In genomic region chr4:86934772-86935498, GRCh38 we compare ENCODE assay signal across 8 cellular contexts. TPM values are rescaled to one million over a fixed set of nuclear protein-coding genes. Genes with fewer than 3 reads are reported as not detected.
DNase-seq lines count a peak whose midpoint lies in the region; FAIRE-seq and TF ChIP-seq lines count a peak whose summit lies in the region.

Gene AFF1, plus strand, starts transcription at chr4:86935011. Its CDS starts 13,523 bp downstream, at chr4:86948534.

- H3K9ac ChIP-seq in neural cell (ENCODE audit: low read length) (peak within 1 kb of the TSS; percentile 35), stomach smooth muscle (ENCODE audit: low read length in 2 of 2) (peak within 1 kb of the TSS; percentile 93 to 95)

- H3K27ac ChIP-seq in neural cell (ENCODE audit: low read length), result no peak within 1 kb of the TSS
- H3K27ac ChIP-seq in stomach smooth muscle (ENCODE audit: low read length), result peak within 1 kb of the TSS; percentile 92

- peak; percentile 49 for TF ChIP-seq CTCF in fibroblast of the aortic adventitia (IDR thresholded peaks at IDR 0.05; ENCODE audit: insufficient read depth, low read length)
- peak; percentile 49 for TF ChIP-seq CTCF in neural cell (IDR thresholded peaks at IDR 0.05; ENCODE audit: poor library complexity, severe bottlenecking)

- H4K20me1 ChIP-seq in neural cell (ENCODE audit: insufficient read depth), result no peaks in the 10 kb centered on the region

- no peak for TF ChIP-seq EP300 in neural cell (conservative IDR thresholded peaks at IDR 0.05; ENCODE audit: poor library complexity, severe bottlenecking)

- H3F3A ChIP-seq in neural cell (ENCODE audit: insufficient read depth, low read length, poor library complexity, severe bottlenecking), result peaks cover 5% of the 10 kb centered on the region

- DNase-seq in ELF-1 (ENCODE audit: low read depth, low spot score), result peak; percentile 89
- DNase-seq in H54 (ENCODE audit: insufficient read length, low spot score), result peak; percentile 51
- DNase-seq in LoVo (ENCODE audit: low spot score), result peak; percentile 93
- DNase-seq in activated T-helper 9 cell treated with anti-CD3 and anti-CD28 coated beads, Interleukin-2, amount 50 U/mL, for 16 hours (ENCODE audit: low read depth), result peak; percentile 82
- peak; percentile 81 for DNase-seq in fibroblast of the aortic adventitia (ENCODE audit: low read depth)

- peak; percentile 11 for FAIRE-seq in H54 (lab: Jason Lieb, UNC)

- TF ChIP-seq POLR2A in H54 (IDR thresholded peaks at IDR 0.05; ENCODE audit: low read depth, low read length) (peak; percentile 90), Raji (IDR thresholded peaks at IDR 0.05; ENCODE audit: insufficient read depth, low read depth, low read length) (peak; percentile 40; the same call in 1 of the 2 replicates)

- peak within 1 kb of the TSS; percentile 45 for H3K4me2 ChIP-seq in neural cell (ENCODE audit: low read length)

- H3K4me1 ChIP-seq in stomach smooth muscle (ENCODE audit: control insufficient read depth, insufficient read depth, low read length), result peaks cover 3% of the 10 kb centered on the region

- H3K9me2 ChIP-seq in neural cell (ENCODE audit: insufficient read depth, low read length), result no peaks in the 10 kb centered on the region

- H3K27me3 ChIP-seq in neural cell (ENCODE audit: insufficient read depth, low read depth, low read length) (peaks cover 32% of the 10 kb centered on the region), stomach smooth muscle (ENCODE audit: control insufficient read depth in 1 of 2, insufficient read depth in 2 of 2, low read length in 2 of 2) (no peaks in the 10 kb centered on the region)

- peak; percentile 31 for TF ChIP-seq RAD21 in neural cell (conservative IDR thresholded peaks at IDR 0.05)

- H3K4me3 ChIP-seq in fibroblast of the aortic adventitia (ENCODE audit: low read depth, low read length), result peak within 1 kb of the TSS; percentile 93
- H3K4me3 ChIP-seq in neural cell (ENCODE audit: low read length), result peak within 1 kb of the TSS; percentile 87
- peak within 1 kb of the TSS; percentile 76 to 91 for H3K4me3 ChIP-seq in stomach smooth muscle (ENCODE audit: low read length in 2 of 2)

- no peaks in the 10 kb centered on the region for H3K9me3 ChIP-seq in neural cell (ENCODE audit: low read length)
- no peaks in the 10 kb centered on the region for H3K9me3 ChIP-seq in stomach smooth muscle (ENCODE audit: control insufficient read depth in 2 of 2, low read length in 2 of 2)

- H3K79me2 ChIP-seq in neural cell (replicated peaks; ENCODE audit: insufficient read depth, low read length), result no peaks in the 10 kb centered on the region

- no peaks in the 10 kb centered on the region for H3K36me3 ChIP-seq in neural cell (ENCODE audit: insufficient read depth, low read length)
- H3K36me3 ChIP-seq in stomach smooth muscle (ENCODE audit: control insufficient read depth in 2 of 2, insufficient read depth in 2 of 2, low read length in 2 of 2), result peaks cover 2 to 4% of the 10 kb centered on the region in 2 donors

- H2AFZ ChIP-seq in neural cell (ENCODE audit: low read depth, low read length), result peak within 1 kb of the TSS; percentile 43

TF ChIP-seq in neural cell, 6 proteins besides CTCF, POLR2A, EP300 and RAD21:
- TF ChIP-seq SMC3 (conservative IDR thresholded peaks at IDR 0.05; ENCODE audit: poor library complexity) (peak; percentile 48), MXI1 (conservative IDR thresholded peaks at IDR 0.05; ENCODE audit: poor library complexity, severe bottlenecking) (peak; percentile 60), EZH2 (IDR thresholded peaks at IDR 0.05; ENCODE audit: borderline replicate concordance, insufficient read depth, low read length, poor library complexity, severe bottlenecking) (no peak)
TF ChIP-seq in neural cell: peak in this region for 2.

RNA-seq across cellular contexts. Expression of gene AFF1, which starts in this region (rescaled TPM):
- 21.9 and 41.9 TPM in 2 replicates for total RNA-seq in fibroblast of the aortic adventitia (ENCODE audit: low replicate concordance)
- polyA plus RNA-seq in neural cell, result 0.63 and 0.94 TPM in 2 replicates
- polyA minus RNA-seq in neural cell, result 3.8 and 3.9 TPM in 2 replicates
